ENCODE assay signal across 33 cellular contexts in the genomic region with DNA sequence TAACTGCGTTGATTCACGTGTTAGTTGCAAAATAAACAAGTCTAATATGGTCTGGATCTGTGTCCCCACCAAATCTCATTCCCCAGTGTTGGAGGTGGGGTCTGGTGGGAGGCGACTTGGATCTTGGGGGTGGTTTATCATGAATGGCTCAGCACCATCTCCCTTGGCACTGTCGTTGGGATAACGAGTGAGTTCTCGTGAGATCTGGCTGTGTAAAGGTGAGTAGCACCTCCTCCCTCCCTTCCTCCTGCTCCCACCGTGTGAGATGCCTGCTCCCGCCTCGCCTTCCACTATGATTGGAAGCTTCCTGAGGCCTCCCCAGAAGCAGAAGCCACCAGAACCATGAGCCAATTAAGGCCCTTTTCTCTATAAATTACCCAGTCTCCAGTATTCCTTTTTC. TPM values are rescaled to one million over a fixed set of nuclear protein-coding genes. Genes with fewer than 3 reads are reported as not detected.
DNase-seq lines count a peak whose midpoint lies in the region; ATAC-seq and TF ChIP-seq lines count a peak whose summit lies in the region.
"Had no signal": no experiment of that assay in that cellular context is flagged by ENCODE, and none has a peak within 500 bp of the region (broad histone marks: within the 10 kb centered on the region; RNA-seq: fewer than 3 reads in every experiment).

No MANE protein-coding gene starts in this region.

- TF ChIP-seq CTCF in HEK293 (tag by site-specific recombination; IDR thresholded peaks at IDR 0.05) (no peak), nephron progenitor cell (IDR thresholded peaks at IDR 0.05) (no peak)

- CTCF ChIA-PET in HEK293 (lab: Yijun Ruan, JAX) = interaction anchor here (0.6 to 4.3 kb wide), 7 partner anchors 10 to 501 kb away, joined by 3 to 25 read pairs (median 4); no protein-coding TSS in a partner anchor

- no peak for DNase-seq in activated naive CD8-positive, alpha-beta T cell treated with anti-CD3 and anti-CD28 coated beads for 36 hours
- DNase-seq in activated naive CD8-positive, alpha-beta T cell treated with anti-CD3 and anti-CD28 coated beads, Interleukin-2, amount 50 U/mL, for 24 hours = no peak
- DNase-seq in central memory CD8-positive, alpha-beta T cell (ENCODE audit: low spot score in 2 of 2) = no peak
- no peak for DNase-seq in stimulated activated naive B cell treated with anti-CD40 and anti-IgM and Interleukin-4, amounts not matched to agents 10 μg/mL and 1 μg/mL and 100 μg/mL, for 72 hours
- no peak for DNase-seq in posterior cingulate gyrus
- no peak for DNase-seq in nephron progenitor cell
- DNase-seq in stimulated activated naive CD4-positive, alpha-beta T cell (lab: John Stamatoyannopoulos, UW) = no peak
- DNase-seq: activated CD4-positive, alpha-beta memory T cell treated with anti-CD3 and anti-CD28 coated beads, Interleukin-2, amount 10 ng/mL, durations not matched to agents 7 days and 5 days; activated CD4-positive, alpha-beta T cell treated with anti-CD3 and anti-CD28 coated beads for 1 hour; activated naive CD4-positive, alpha-beta T cell treated with Interleukin-2 at 50 U/mL for 16 hours; Calu3; colonic mucosa; effector CD8-positive, alpha-beta T cell; erythroblast; heart left ventricle; KG1; lower lobe of right lung; MM.1S; NCI-H1436; NCI-H2081 treated with DMSO at 0.1 percent for 48 hours; NCI-H226; NCI-H69; stimulated activated naive CD8-positive, alpha-beta T cell treated with anti-CD3 and anti-CD28 coated beads, Interleukin-15, amount 100 ng/mL, for 72 hours had no signal

- H3K27me3 Mint-ChIP-seq in activated naive CD8-positive, alpha-beta T cell treated with anti-CD3 and anti-CD28 coated beads for 36 hours = no peaks in the 10 kb centered on the region
- no peaks in the 10 kb centered on the region for H3K27me3 Mint-ChIP-seq in activated naive CD8-positive, alpha-beta T cell treated with anti-CD3 and anti-CD28 coated beads, Interleukin-2, amount 50 U/mL, for 24 hours
- H3K27me3 Mint-ChIP-seq in central memory CD8-positive, alpha-beta T cell = no peaks in the 10 kb centered on the region
- H3K27me3 Mint-ChIP-seq in stimulated activated naive B cell treated with anti-CD40 and anti-IgM and Interleukin-4, amounts not matched to agents 10 μg/mL and 1 μg/mL and 100 μg/mL, for 72 hours = no peaks in the 10 kb centered on the region
- H3K27me3 Mint-ChIP-seq in nephron progenitor cell (ENCODE audit: low read depth, poor library complexity) = peaks cover 28% of the 10 kb centered on the region
- H3K27me3 Mint-ChIP-seq: activated CD4-positive, alpha-beta memory T cell treated with anti-CD3 and anti-CD28 coated beads, Interleukin-2, amount 10 ng/mL, durations not matched to agents 7 days and 5 days had no signal

- no peak for ATAC-seq in activated naive CD8-positive, alpha-beta T cell treated with anti-CD3 and anti-CD28 coated beads, Interleukin-2, amount 50 U/mL, for 24 hours
- ATAC-seq in central memory CD8-positive, alpha-beta T cell (replicated peaks; ENCODE audit: extremely low read depth, poor library complexity, severe bottlenecking) = no peak
- no peak for ATAC-seq in stimulated activated naive B cell treated with anti-CD40 and anti-IgM and Interleukin-4, amounts not matched to agents 10 μg/mL and 1 μg/mL and 100 μg/mL, for 72 hours (replicated peaks)
- ATAC-seq: heart left ventricle; lower lobe of right lung; stimulated activated naive CD8-positive, alpha-beta T cell treated with anti-CD3 and anti-CD28 coated beads, Interleukin-15, amount 100 ng/mL, for 72 hours had no signal

- H3K27ac ChIP-seq in HEK293 (ENCODE audit: extremely low read depth, low read depth, low read length) = no peak overlapping the region
- H3K27ac ChIP-seq: colonic mucosa, heart left ventricle, lower lobe of right lung had no signal

- peaks cover 3 to 22% of the 10 kb centered on the region in 2 experiments; a peak in 2 of 3 replicates for H3K36me3 ChIP-seq in HEK293 (ENCODE audit: control insufficient read depth in 2 of 2, insufficient read depth in 1 of 2, low read length in 2 of 2)
- H3K36me3 ChIP-seq: colonic mucosa had no signal

- H3K4me3 ChIP-seq in HEK293 (ENCODE audit: low read depth, low read length) = no peak overlapping the region
- H3K4me3 ChIP-seq: colonic mucosa, HAP-1, heart left ventricle, lower lobe of right lung had no signal

- no peaks in the 10 kb centered on the region for H3K9me3 Mint-ChIP-seq in activated naive CD8-positive, alpha-beta T cell treated with anti-CD3 and anti-CD28 coated beads for 36 hours
- H3K9me3 Mint-ChIP-seq in activated naive CD8-positive, alpha-beta T cell treated with anti-CD3 and anti-CD28 coated beads, Interleukin-2, amount 50 U/mL, for 24 hours = no peaks in the 10 kb centered on the region
- H3K9me3 Mint-ChIP-seq in central memory CD8-positive, alpha-beta T cell = no peaks in the 10 kb centered on the region
- H3K9me3 Mint-ChIP-seq in stimulated activated naive B cell treated with anti-CD40 and anti-IgM and Interleukin-4, amounts not matched to agents 10 μg/mL and 1 μg/mL and 100 μg/mL, for 72 hours = no peaks in the 10 kb centered on the region
- H3K9me3 Mint-ChIP-seq in nephron progenitor cell = no peaks in the 10 kb centered on the region
- H3K9me3 Mint-ChIP-seq: activated CD4-positive, alpha-beta memory T cell treated with anti-CD3 and anti-CD28 coated beads, Interleukin-2, amount 10 ng/mL, durations not matched to agents 7 days and 5 days; stimulated activated naive CD8-positive, alpha-beta T cell treated with anti-CD3 and anti-CD28 coated beads, Interleukin-15, amount 100 ng/mL, for 72 hours; T-helper 1 cell treated with Interleukin-12 subunit alpha and Interleukin-12 subunit beta and Interleukin-4 antibody, amounts not matched to agents 30 μg/mL and 1 μg/mL, for 36 hours had no signal

- peak overlapping the region; percentile 42 for H3K27ac Mint-ChIP-seq in activated naive CD8-positive, alpha-beta T cell treated with anti-CD3 and anti-CD28 coated beads for 36 hours
- no peak overlapping the region for H3K27ac Mint-ChIP-seq in activated naive CD8-positive, alpha-beta T cell treated with anti-CD3 and anti-CD28 coated beads, Interleukin-2, amount 50 U/mL, for 24 hours
- H3K27ac Mint-ChIP-seq in central memory CD8-positive, alpha-beta T cell (ENCODE audit: low read depth) = peak overlapping the region; percentile 71
- H3K27ac Mint-ChIP-seq in stimulated activated naive B cell treated with anti-CD40 and anti-IgM and Interleukin-4, amounts not matched to agents 10 μg/mL and 1 μg/mL and 100 μg/mL, for 72 hours = peak overlapping the region; percentile 81
- no peak overlapping the region for H3K27ac Mint-ChIP-seq in nephron progenitor cell
- H3K27ac Mint-ChIP-seq: activated CD4-positive, alpha-beta memory T cell treated with anti-CD3 and anti-CD28 coated beads, Interleukin-2, amount 10 ng/mL, durations not matched to agents 7 days and 5 days; T-helper 1 cell treated with Interleukin-12 subunit alpha and Interleukin-12 subunit beta and Interleukin-4 antibody, amounts not matched to agents 30 μg/mL and 1 μg/mL, for 36 hours had no signal

- H3K4me1 ChIP-seq in HEK293 (ENCODE audit: control insufficient read depth, insufficient read depth, low read length) = 0 out of 2 replicates have a peak, but pooled peaks cover 2% of the 10 kb centered on the region

- no peak overlapping the region for H3K4me3 Mint-ChIP-seq in activated naive CD8-positive, alpha-beta T cell treated with anti-CD3 and anti-CD28 coated beads for 36 hours
- no peak overlapping the region for H3K4me3 Mint-ChIP-seq in activated naive CD8-positive, alpha-beta T cell treated with anti-CD3 and anti-CD28 coated beads, Interleukin-2, amount 50 U/mL, for 24 hours
- H3K4me3 Mint-ChIP-seq in central memory CD8-positive, alpha-beta T cell = peak overlapping the region; percentile 61
- H3K4me3 Mint-ChIP-seq in stimulated activated naive B cell treated with anti-CD40 and anti-IgM and Interleukin-4, amounts not matched to agents 10 μg/mL and 1 μg/mL and 100 μg/mL, for 72 hours = no peak overlapping the region
- H3K4me3 Mint-ChIP-seq in nephron progenitor cell = no peak overlapping the region
- H3K4me3 Mint-ChIP-seq: activated CD4-positive, alpha-beta memory T cell treated with anti-CD3 and anti-CD28 coated beads, Interleukin-2, amount 10 ng/mL, durations not matched to agents 7 days and 5 days; T-helper 1 cell treated with Interleukin-12 subunit alpha and Interleukin-12 subunit beta and Interleukin-4 antibody, amounts not matched to agents 30 μg/mL and 1 μg/mL, for 36 hours had no signal

- H3K36me3 Mint-ChIP-seq in activated naive CD8-positive, alpha-beta T cell treated with anti-CD3 and anti-CD28 coated beads for 36 hours = peaks cover 23% of the 10 kb centered on the region
- H3K36me3 Mint-ChIP-seq in activated naive CD8-positive, alpha-beta T cell treated with anti-CD3 and anti-CD28 coated beads, Interleukin-2, amount 50 U/mL, for 24 hours (ENCODE audit: low read depth) = peaks cover 16% of the 10 kb centered on the region
- peaks cover 67% of the 10 kb centered on the region for H3K36me3 Mint-ChIP-seq in central memory CD8-positive, alpha-beta T cell (ENCODE audit: insufficient read depth)
- H3K36me3 Mint-ChIP-seq in stimulated activated naive B cell treated with anti-CD40 and anti-IgM and Interleukin-4, amounts not matched to agents 10 μg/mL and 1 μg/mL and 100 μg/mL, for 72 hours = peaks cover 27 to 38% of the 10 kb centered on the region in 2 donors
- peaks cover 23% of the 10 kb centered on the region for H3K36me3 Mint-ChIP-seq in nephron progenitor cell (ENCODE audit: low read depth)

- no peaks in the 10 kb centered on the region for H3K9me3 ChIP-seq in HEK293 (ENCODE audit: control insufficient read depth, insufficient read depth, low read depth, low read length)
- H3K9me3 ChIP-seq: colonic mucosa, HAP-1, heart left ventricle, lower lobe of right lung had no signal

- POLR2A ChIA-PET in HEK293 (lab: Yijun Ruan, JAX) = interaction anchor here (0.7 kb wide), 1 partner anchor 284 kb away, joined by 3 read pairs; no protein-coding TSS in a partner anchor

- H3K4me1 Mint-ChIP-seq in activated naive CD8-positive, alpha-beta T cell treated with anti-CD3 and anti-CD28 coated beads for 36 hours = peaks cover 21% of the 10 kb centered on the region
- peaks cover 29% of the 10 kb centered on the region for H3K4me1 Mint-ChIP-seq in activated naive CD8-positive, alpha-beta T cell treated with anti-CD3 and anti-CD28 coated beads, Interleukin-2, amount 50 U/mL, for 24 hours
- peaks cover 25% of the 10 kb centered on the region for H3K4me1 Mint-ChIP-seq in central memory CD8-positive, alpha-beta T cell
- peaks cover 32 to 46% of the 10 kb centered on the region in 2 donors for H3K4me1 Mint-ChIP-seq in stimulated activated naive B cell treated with anti-CD40 and anti-IgM and Interleukin-4, amounts not matched to agents 10 μg/mL and 1 μg/mL and 100 μg/mL, for 72 hours
- peaks cover 28% of the 10 kb centered on the region for H3K4me1 Mint-ChIP-seq in nephron progenitor cell

- intact Hi-C loops in posterior cingulate gyrus (cut with DNase I) = loop anchor here (5.0 kb wide), 1 partner anchor 40 kb away; no protein-coding TSS in a partner anchor

RNA-seq across cellular contexts. Expression of gene PEAK3, which starts 4.8 kb away (rescaled TPM):
- not detected for total RNA-seq in activated naive CD8-positive, alpha-beta T cell treated with anti-CD3 and anti-CD28 coated beads for 36 hours
- total RNA-seq: A673, bronchial epithelial cell, Calu3, pulmonary artery endothelial cell, SK-MEL-5 had no signal

RNA-seq across cellular contexts. Expression of gene JSRP1, which starts 20.9 kb away (rescaled TPM):
- total RNA-seq in activated naive CD8-positive, alpha-beta T cell treated with anti-CD3 and anti-CD28 coated beads for 36 hours = under 1 TPM; 0.45 to 0.50 TPM
- total RNA-seq: bronchial epithelial cell, HT1080, lower lobe of right lung, mononuclear cell, RPMI7951 had no signal

RNA-seq across cellular contexts. Expression of gene AMH, which starts 28.0 kb away (rescaled TPM):
- 1 to 10 TPM; 7.4 to 10.0 TPM for total RNA-seq in activated naive CD8-positive, alpha-beta T cell treated with anti-CD3 and anti-CD28 coated beads for 36 hours

RNA-seq across cellular contexts. Expression of gene LINGO3, which starts 30.8 kb away (rescaled TPM):
- total RNA-seq in activated naive CD8-positive, alpha-beta T cell treated with anti-CD3 and anti-CD28 coated beads for 36 hours = under 1 TPM in 1 of 2 experiments, not detected in 1; 0.28 TPM
- total RNA-seq: A673, bronchial epithelial cell, Calu3, HT1080, lower lobe of right lung, pulmonary artery endothelial cell, RPMI7951 had no signal

RNA-seq across cellular contexts. Expression of gene SF3A2, which starts 40.5 kb away (rescaled TPM):
- total RNA-seq in activated naive CD8-positive, alpha-beta T cell treated with anti-CD3 and anti-CD28 coated beads for 36 hours = 100 to 1,000 TPM; 160 to 162 TPM

Comparison
In these comparisons a context has a peak if more than half of its experiments do, and no peak if none do; other contexts are left out.
1. H3K27ac Mint-ChIP-seq: peak in activated naive CD8-positive, alpha-beta T cell treated with anti-CD3 and anti-CD28 coated beads for 36 hours (single experiment), central memory CD8-positive, alpha-beta T cell (single experiment) and stimulated activated naive B cell treated with anti-CD40 and anti-IgM and Interleukin-4, amounts not matched to agents 10 μg/mL and 1 μg/mL and 100 μg/mL, for 72 hours (single experiment); none in activated naive CD8-positive, alpha-beta T cell treated with anti-CD3 and anti-CD28 coated beads, Interleukin-2, amount 50 U/mL, for 24 hours (single experiment) and nephron progenitor cell (single experiment).